Comparison of ENCODE assay signal across 8 cellular contexts in genomic region chr9:136721339-136722092, GRCh38. TPM values are rescaled to one million over a fixed set of nuclear protein-coding genes. Genes with fewer than 3 reads are reported as not detected.
DNase-seq lines count a peak whose midpoint lies in the region; ATAC-seq, FAIRE-seq and TF ChIP-seq lines count a peak whose summit lies in the region.
"Had no signal": no experiment of that assay in that cellular context is flagged by ENCODE, and none has a peak within 500 bp of the region (broad histone marks: within the 10 kb centered on the region; RNA-seq: fewer than 3 reads in every experiment).

No MANE protein-coding gene starts in this region.

- no peak for TF ChIP-seq POLR2A in H1 (IDR thresholded peaks at IDR 0.05; ENCODE audit: control extremely low read depth in 1 of 2, low read depth in 2 of 2, low read length in 2 of 2)

- H2BK12ac ChIP-seq in H1 (ENCODE audit: low read depth, low read length), result no peak overlapping the region; the same call in 1 of the 2 replicates

- H3K9me3 Mint-ChIP-seq in activated T-cell treated with anti-CD3 and anti-CD28 coated beads, Interleukin-2, amount 50 U/mL, for 24 hours, result no peaks in the 10 kb centered on the region
- H3K9me3 Mint-ChIP-seq in stimulated activated naive B cell treated with anti-CD40 and anti-IgM and Interleukin-4, amounts not matched to agents 10 μg/mL and 1 μg/mL and 100 μg/mL, for 72 hours, result no peaks in the 10 kb centered on the region

- no peak overlapping the region for H4K91ac ChIP-seq in H1 (replicated peaks; ENCODE audit: insufficient read length, low read length)

- TF ChIP-seq EP300 in H1 (IDR thresholded peaks at IDR 0.05; ENCODE audit: borderline replicate concordance in 1 of 2, low read depth in 2 of 2, low read length in 2 of 2), result no peak

- no peak for TF ChIP-seq RAD21 in H1 (IDR thresholded peaks at IDR 0.05 in 1 of 2, conservative IDR thresholded peaks at IDR 0.05 in 1 of 2; ENCODE audit: low read depth in 2 of 2, low read length in 2 of 2)

- no peak for ATAC-seq in stimulated activated naive B cell treated with anti-CD40 and anti-IgM and Interleukin-4, amounts not matched to agents 10 μg/mL and 1 μg/mL and 100 μg/mL, for 72 hours (replicated peaks)
- no peak for ATAC-seq in GM21390 (IDR thresholded peaks at IDR 0.05; ENCODE audit: unreplicated experiment)

- no peak overlapping the region for H2BK120ac ChIP-seq in H1 (replicated peaks; ENCODE audit: low read depth, low read length)

- peak overlapping the region; percentile 38 for H3K4ac ChIP-seq in H1 (replicated peaks; ENCODE audit: insufficient read length, low read depth, low read length)

- H3K56ac ChIP-seq in H1 (replicated peaks; ENCODE audit: insufficient read length, low read depth, low read length), result no peak overlapping the region

- no peak overlapping the region; a peak in 1 of 7 replicates for H3K9ac ChIP-seq in H1 (replicated peaks in 1 of 4; ENCODE audit: extremely low read depth in 1 of 4, low read depth in 3 of 4, low read length in 3 of 4)
- H3K9ac ChIP-seq: parathyroid adenoma had no signal

- H4K20me1 ChIP-seq in H1 (replicated peaks in 1 of 2; ENCODE audit: control insufficient read depth in 1 of 2, insufficient read depth in 2 of 2, low read length in 2 of 2), result peaks cover 22 to 45% of the 10 kb centered on the region in 2 experiments

- H3K4me2 ChIP-seq in H1 (ENCODE audit: insufficient read depth in 1 of 2, low read depth in 2 of 2, low read length in 2 of 2), result no peak overlapping the region

- H3K27me3 ChIP-seq in H1 (replicated peaks in 1 of 4; ENCODE audit: control insufficient read depth in 3 of 4, extremely low read depth in 1 of 4, insufficient read depth in 3 of 4, low read length in 3 of 4), result no peaks in the 10 kb centered on the region

- peaks cover 0 to 19% (median 4%) of the 10 kb centered on the region in 4 experiments; a peak in 5 of 7 replicates for H3K4me1 ChIP-seq in H1 (replicated peaks in 1 of 4; ENCODE audit: control insufficient read depth in 3 of 4, insufficient read depth in 4 of 4, low read length in 3 of 4)
- H3K4me1 ChIP-seq: parathyroid adenoma had no signal

- TF ChIP-seq CTCF in H1 (IDR thresholded peaks at IDR 0.05; ENCODE audit: control extremely low read depth in 1 of 3, insufficient read depth in 1 of 3, low read depth in 1 of 3, low read length in 3 of 3), result no peak

- H3K4me1 Mint-ChIP-seq in activated T-cell treated with anti-CD3 and anti-CD28 coated beads, Interleukin-2, amount 50 U/mL, for 24 hours (ENCODE audit: low read depth), result peaks cover 26% of the 10 kb centered on the region
- peaks cover 41 to 69% of the 10 kb centered on the region in 2 donors for H3K4me1 Mint-ChIP-seq in stimulated activated naive B cell treated with anti-CD40 and anti-IgM and Interleukin-4, amounts not matched to agents 10 μg/mL and 1 μg/mL and 100 μg/mL, for 72 hours

- peaks cover 9% of the 10 kb centered on the region for H3K79me1 ChIP-seq in H1 (ENCODE audit: low read depth, low read length)

- H3K27ac ChIP-seq in H1 (ENCODE audit: low read depth, low read length), result no peak overlapping the region; the same call in 1 of the 2 replicates
- H3K27ac ChIP-seq: parathyroid adenoma had no signal

- H2AFZ ChIP-seq in H1 (ENCODE audit: low read length), result no peak overlapping the region
- H2AFZ ChIP-seq: parathyroid adenoma had no signal

- H3K23ac ChIP-seq in H1 (ENCODE audit: insufficient read length), result no peak overlapping the region

- no peak overlapping the region for H4K8ac ChIP-seq in H1 (ENCODE audit: extremely low read depth, insufficient read depth, low read length)

- H3K36me3 ChIP-seq in H1 (ENCODE audit: control insufficient read depth in 2 of 4, insufficient read depth in 4 of 4, low read length in 3 of 4), result peaks cover 18 to 44% (median 31%) of the 10 kb centered on the region in 4 experiments

- H3K36me3 Mint-ChIP-seq in activated T-cell treated with anti-CD3 and anti-CD28 coated beads, Interleukin-2, amount 50 U/mL, for 24 hours (ENCODE audit: low read depth), result peaks cover 49% of the 10 kb centered on the region
- H3K36me3 Mint-ChIP-seq in stimulated activated naive B cell treated with anti-CD40 and anti-IgM and Interleukin-4, amounts not matched to agents 10 μg/mL and 1 μg/mL and 100 μg/mL, for 72 hours, result peaks cover 32 to 40% of the 10 kb centered on the region in 2 donors

- CTCF ChIA-PET in H1 (lab: Charles Lee; ENCODE audit: partially characterized antibody), result interaction anchor here (0.7 to 9.2 kb wide), 8 partner anchors 7 to 314 kb away, joined by 3 to 62 read pairs (median 3); partner anchors contain the start of gene DIPK1B

- no peak overlapping the region for H3K18ac ChIP-seq in H1 (ENCODE audit: extremely low read depth, low read length)

- no peak overlapping the region for H3K14ac ChIP-seq in H1 (ENCODE audit: insufficient read length)

- no peak for DNase-seq in activated T-cell treated with anti-CD3 and anti-CD28 coated beads, Interleukin-2, amount 50 U/mL, for 24 hours
- DNase-seq in activated T-cell treated with anti-CD3 and anti-CD28 coated beads for 4 hours, result no peak
- no peak for DNase-seq in H1 (ENCODE audit: low read depth in 1 of 2, low spot score in 2 of 2)
- no peak for DNase-seq in stimulated activated naive B cell treated with anti-CD40 and anti-IgM and Interleukin-4, amounts not matched to agents 10 μg/mL and 1 μg/mL and 100 μg/mL, for 72 hours
- DNase-seq in NCI-H2081 treated with DMSO at 0.1 percent for 48 hours (lab: John Stamatoyannopoulos, UW), result no peak
- DNase-seq: DMS79 treated with DMSO at 0.1 percent for 48 hours had no signal

- H3K4me3 ChIP-seq in H1 (ENCODE audit: extremely low read depth in 1 of 4, insufficient read depth in 2 of 4, low read depth in 3 of 4, low read length in 4 of 4), result no peak overlapping the region

- POLR2A ChIA-PET in H1 (lab: Charles Lee; ENCODE audit: partially characterized antibody), result interaction anchor here (1.0 to 11.2 kb wide), 6 partner anchors 8 to 387 kb away, joined by 3 to 223 read pairs (median 10); partner anchors contain the start of genes DIPK1B and LCN10

- FAIRE-seq in H1 (lab: Jason Lieb, UNC), result no peak

- H3K4me3 Mint-ChIP-seq in activated T-cell treated with anti-CD3 and anti-CD28 coated beads, Interleukin-2, amount 50 U/mL, for 24 hours, result no peak overlapping the region
- peak overlapping the region in 1 of 2 donors; percentile 1 for H3K4me3 Mint-ChIP-seq in stimulated activated naive B cell treated with anti-CD40 and anti-IgM and Interleukin-4, amounts not matched to agents 10 μg/mL and 1 μg/mL and 100 μg/mL, for 72 hours

- no peaks in the 10 kb centered on the region for H3K9me3 ChIP-seq in H1 (ENCODE audit: insufficient read depth in 2 of 2, low read depth in 1 of 2, low read length in 1 of 2)

- no peak overlapping the region for H2AK5ac ChIP-seq in H1 (ENCODE audit: low read depth, low read length)

- no peak overlapping the region for H4K5ac ChIP-seq in H1 (ENCODE audit: insufficient read length, low read depth, low read length)

- H3K79me2 ChIP-seq in H1 (ENCODE audit: control insufficient read depth in 1 of 2, insufficient read depth in 2 of 2, low read length in 2 of 2), result peaks cover 0 to 12% of the 10 kb centered on the region in 2 experiments; a peak in 2 of 4 replicates
- H3K79me2 ChIP-seq: parathyroid adenoma had no signal

- H2BK15ac ChIP-seq in H1 (ENCODE audit: low read length), result no peak overlapping the region

- no peaks in the 10 kb centered on the region; the same call in 1 of the 2 replicates for H3K23me2 ChIP-seq in H1 (ENCODE audit: low read depth, low read length)

- H2BK20ac ChIP-seq in H1 (ENCODE audit: low read length), result no peak overlapping the region

- H2BK5ac ChIP-seq in H1 (ENCODE audit: low read depth, low read length), result no peak overlapping the region

- whole genome bisulfite sequencing in H1 (ENCODE audit: extremely low coverage in 1 of 2, insufficient coverage in 1 of 2, insufficient read length in 1 of 2, insufficient replicate concordance in 2 of 2, low coverage in 1 of 2, low lambda C conversion rate in 2 of 2, missing lambda C conversion rate in 1 of 2), 2 experiments, result 91% methylated on average over 27 of the region's 30 CpGs; no CpG with 5 or more reads in 1 of the 2 experiments

- H3K27me3 Mint-ChIP-seq in activated T-cell treated with anti-CD3 and anti-CD28 coated beads, Interleukin-2, amount 50 U/mL, for 24 hours, result peaks cover 3% of the 10 kb centered on the region
- no peaks in the 10 kb centered on the region for H3K27me3 Mint-ChIP-seq in stimulated activated naive B cell treated with anti-CD40 and anti-IgM and Interleukin-4, amounts not matched to agents 10 μg/mL and 1 μg/mL and 100 μg/mL, for 72 hours

- H3K27ac Mint-ChIP-seq in activated T-cell treated with anti-CD3 and anti-CD28 coated beads, Interleukin-2, amount 50 U/mL, for 24 hours, result peak overlapping the region; percentile 74
- H3K27ac Mint-ChIP-seq in stimulated activated naive B cell treated with anti-CD40 and anti-IgM and Interleukin-4, amounts not matched to agents 10 μg/mL and 1 μg/mL and 100 μg/mL, for 72 hours, result peak overlapping the region; percentile 82

RNA-seq across cellular contexts. Expression of gene DIPK1B, which starts 9.1 kb away (rescaled TPM):
- 32.3 and 35.3 TPM in 2 replicates for total RNA-seq in H1 (2021; fragmentation: NEBNext Ultra II Directional; extraction: Animal tissue kit (Norgen Biotek cat#: 25700))
- polyA plus RNA-seq in H1 (2011; rRNA removed), result 64.8 and 78.8 TPM in 2 replicates
- 58.4 TPM for polyA plus RNA-seq in H1 (2011; cell fraction: cytosol; rRNA removed)
- 75.1 TPM for polyA plus RNA-seq in H1 (2011; cell fraction: nucleus; rRNA removed)
- 19.5 to 34.6 TPM (median 30.7 TPM) in 4 replicates for polyA plus RNA-seq in H1 (2012, experiment 1 of 2)
- 28.6 TPM for polyA plus RNA-seq in H1 (2012, experiment 2 of 2)
- 28.2 TPM for polyA plus RNA-seq in H1 (2013, experiment 1 of 2)
- 28.5 TPM for polyA plus RNA-seq in H1 (2013, experiment 2 of 2)
- polyA minus RNA-seq in H1 (2011; rRNA and poly(A)+ RNA removed), result 13.3 and 14.7 TPM in 2 replicates
- 22.6 TPM for polyA minus RNA-seq in H1 (2011; cell fraction: cytosol; rRNA and poly(A)+ RNA removed)
- 19.6 TPM for polyA minus RNA-seq in H1 (2011; cell fraction: nucleus; rRNA and poly(A)+ RNA removed)

RNA-seq across cellular contexts. Expression of gene LCN10, which starts 21.2 kb away (rescaled TPM):
- 2.8 and 4.8 TPM in 2 replicates for total RNA-seq in H1 (2021; fragmentation: NEBNext Ultra II Directional; extraction: Animal tissue kit (Norgen Biotek cat#: 25700))
- polyA plus RNA-seq in H1 (2011; rRNA removed), result 2.6 and 3.5 TPM in 2 replicates
- polyA plus RNA-seq in H1 (2011; cell fraction: cytosol; rRNA removed), result 3.5 TPM
- 3.0 TPM for polyA plus RNA-seq in H1 (2011; cell fraction: nucleus; rRNA removed)
- polyA plus RNA-seq in H1 (2012, experiment 1 of 2), result 1.1 to 2.7 TPM (median 2.4 TPM) in 4 replicates
- 2.3 TPM for polyA plus RNA-seq in H1 (2012, experiment 2 of 2)
- 2.1 TPM for polyA plus RNA-seq in H1 (2013, experiment 1 of 2)
- polyA plus RNA-seq in H1 (2013, experiment 2 of 2), result 2.0 TPM
- 0.98 and 1.5 TPM in 2 replicates for polyA minus RNA-seq in H1 (2011; rRNA and poly(A)+ RNA removed)
- polyA minus RNA-seq in H1 (2011; cell fraction: cytosol; rRNA and poly(A)+ RNA removed), result 2.1 TPM
- polyA minus RNA-seq in H1 (2011; cell fraction: nucleus; rRNA and poly(A)+ RNA removed), result 0.60 TPM

RNA-seq across cellular contexts. Expression of gene LCN6, which starts 26.8 kb away (rescaled TPM):
- not detected in 2 replicates for total RNA-seq in H1 (2021; fragmentation: NEBNext Ultra II Directional; extraction: Animal tissue kit (Norgen Biotek cat#: 25700))
- not detected in 2 replicates for polyA plus RNA-seq in H1 (2011; rRNA removed)
- not detected for polyA plus RNA-seq in H1 (2011; cell fraction: cytosol; rRNA removed)
- polyA plus RNA-seq in H1 (2011; cell fraction: nucleus; rRNA removed), result not detected
- polyA plus RNA-seq in H1 (2012, experiment 1 of 2), result not detected in 4 replicates
- polyA plus RNA-seq in H1 (2012, experiment 2 of 2), result not detected
- not detected for polyA plus RNA-seq in H1 (2013, experiment 1 of 2)
- polyA plus RNA-seq in H1 (2013, experiment 2 of 2), result not detected
- polyA minus RNA-seq in H1 (2011; rRNA and poly(A)+ RNA removed), result not detected in 2 replicates
- polyA minus RNA-seq in H1 (2011; cell fraction: cytosol; rRNA and poly(A)+ RNA removed), result not detected
- polyA minus RNA-seq in H1 (2011; cell fraction: nucleus; rRNA and poly(A)+ RNA removed), result not detected

RNA-seq across cellular contexts. Expression of gene AGPAT2, which starts 34.3 kb away (rescaled TPM):
- total RNA-seq in H1 (2021; fragmentation: NEBNext Ultra II Directional; extraction: Animal tissue kit (Norgen Biotek cat#: 25700)), result 30.5 and 31.6 TPM in 2 replicates
- 37.6 and 52.1 TPM in 2 replicates for polyA plus RNA-seq in H1 (2011; rRNA removed)
- 36.0 TPM for polyA plus RNA-seq in H1 (2011; cell fraction: cytosol; rRNA removed)
- polyA plus RNA-seq in H1 (2011; cell fraction: nucleus; rRNA removed), result 44.9 TPM
- polyA plus RNA-seq in H1 (2012, experiment 1 of 2), result 16.4 to 27.5 TPM (median 25.2 TPM) in 4 replicates
- polyA plus RNA-seq in H1 (2012, experiment 2 of 2), result 26.0 TPM
- 32.4 TPM for polyA plus RNA-seq in H1 (2013, experiment 1 of 2)
- polyA plus RNA-seq in H1 (2013, experiment 2 of 2), result 37.1 TPM
- polyA minus RNA-seq in H1 (2011; rRNA and poly(A)+ RNA removed), result 9.3 and 15.5 TPM in 2 replicates
- 19.5 TPM for polyA minus RNA-seq in H1 (2011; cell fraction: cytosol; rRNA and poly(A)+ RNA removed)
- polyA minus RNA-seq in H1 (2011; cell fraction: nucleus; rRNA and poly(A)+ RNA removed), result 12.9 TPM

RNA-seq across cellular contexts. Expression of gene LCN8, which starts 36.5 kb away (rescaled TPM):
- total RNA-seq in H1 (2021; fragmentation: NEBNext Ultra II Directional; extraction: Animal tissue kit (Norgen Biotek cat#: 25700)), result not detected in 2 replicates
- 0.14 TPM in 1 of 2 replicates, not detected in the other for polyA plus RNA-seq in H1 (2011; rRNA removed)
- polyA plus RNA-seq in H1 (2011; cell fraction: cytosol; rRNA removed), result 0.05 TPM
- polyA plus RNA-seq in H1 (2011; cell fraction: nucleus; rRNA removed), result 0.31 TPM
- 0.07 TPM in 1 of 4 replicates, not detected in the others for polyA plus RNA-seq in H1 (2012, experiment 1 of 2)
- not detected for polyA plus RNA-seq in H1 (2012, experiment 2 of 2)
- not detected for polyA plus RNA-seq in H1 (2013, experiment 1 of 2)
- 0.02 TPM for polyA plus RNA-seq in H1 (2013, experiment 2 of 2)
- not detected in 2 replicates for polyA minus RNA-seq in H1 (2011; rRNA and poly(A)+ RNA removed)
- polyA minus RNA-seq in H1 (2011; cell fraction: cytosol; rRNA and poly(A)+ RNA removed), result not detected
- polyA minus RNA-seq in H1 (2011; cell fraction: nucleus; rRNA and poly(A)+ RNA removed), result not detected
